In genomic region chr9:117160254-117160653, GRCh38 we compare ENCODE assay signal across 12 cellular contexts.
DNase-seq lines count a peak whose midpoint lies in the region; ATAC-seq, FAIRE-seq and TF ChIP-seq lines count a peak whose summit lies in the region.
"Had no signal": no experiment of that assay in that cellular context is flagged by ENCODE, and none has a peak within 500 bp of the region (broad histone marks: within the 10 kb centered on the region; RNA-seq: fewer than 3 reads in every experiment).

No MANE protein-coding gene starts in this region.

- no peaks in the 10 kb centered on the region for H3K4me1 ChIP-seq in neural progenitor cell

- no peak overlapping the region for H3K27ac Mint-ChIP-seq in neural progenitor cell
- H3K27ac Mint-ChIP-seq: effector memory CD8-positive, alpha-beta T cell; nephron progenitor cell had no signal

- H3K4me1 Mint-ChIP-seq in neural progenitor cell = no peaks in the 10 kb centered on the region
- H3K4me1 Mint-ChIP-seq: nephron progenitor cell had no signal

- H3K9me3 ChIP-seq in neural progenitor cell (ENCODE audit: low read depth) = no peaks in the 10 kb centered on the region

- DNase-seq in NCI-H1092 treated with DMSO at 0.1 percent for 48 hours (lab: John Stamatoyannopoulos, UW) (peak; percentile 16), NCI-H1092 (lab: John Stamatoyannopoulos, UW) (no peak), NCI-H1105 treated with DMSO at 0.1 percent for 48 hours (lab: John Stamatoyannopoulos, UW) (peak; percentile 46), cardiac fibroblast (ENCODE audit: low read depth in 2 of 2) (peak in 1 of 2 donors; percentile 2), neural progenitor cell (ENCODE audit: low spot score) (peak; percentile 16), RCC 7860 (ENCODE audit: low spot score) (no peak)
- DNase-seq: 8988T; effector memory CD8-positive, alpha-beta T cell; nephron progenitor cell; stimulated activated CD4-positive, alpha-beta T cell treated with anti-CD3 and anti-CD28 coated beads, Interleukin-4, amount 100 ng/mL, for 24 hours had no signal

- no peaks in the 10 kb centered on the region for H3K36me3 Mint-ChIP-seq in neural progenitor cell

- FAIRE-seq in RCC 7860 (lab: Jason Lieb, UNC) = no peak

- no peak overlapping the region for H3K27ac ChIP-seq in neural progenitor cell

- H3K9me3 Mint-ChIP-seq in neural progenitor cell = no peaks in the 10 kb centered on the region
- H3K9me3 Mint-ChIP-seq: nephron progenitor cell had no signal

- no peaks in the 10 kb centered on the region for H3K36me3 ChIP-seq in neural progenitor cell

- no peaks in the 10 kb centered on the region for H3K27me3 ChIP-seq in neural progenitor cell

- H3K4me2 ChIP-seq in neural progenitor cell = no peak overlapping the region

- TF ChIP-seq CTCF in cardiac fibroblast (IDR thresholded peaks at IDR 0.05; ENCODE audit: low read depth, low read length) = peak; percentile 15
- peak; percentile 51 for TF ChIP-seq CTCF in neural progenitor cell (IDR thresholded peaks at IDR 0.05)

- H3F3A ChIP-seq in neural progenitor cell (ENCODE audit: low read depth) = no peaks in the 10 kb centered on the region

- no peaks in the 10 kb centered on the region for H4K20me1 ChIP-seq in neural progenitor cell (ENCODE audit: low read depth)

- H3K79me2 ChIP-seq in neural progenitor cell (ENCODE audit: low read depth) = no peaks in the 10 kb centered on the region

- ATAC-seq in GM19395 (IDR thresholded peaks at IDR 0.05; ENCODE audit: unreplicated experiment) (no peak), GM19023 (IDR thresholded peaks at IDR 0.05; ENCODE audit: unreplicated experiment) (no peak)
- ATAC-seq: effector memory CD8-positive, alpha-beta T cell had no signal

- H3K4me3 ChIP-seq in cardiac fibroblast (replicated peaks in 1 of 2; ENCODE audit: low read depth in 2 of 2, low read length in 2 of 2) (no peak overlapping the region), neural progenitor cell (no peak overlapping the region)

- no peak overlapping the region for H3K4me3 Mint-ChIP-seq in neural progenitor cell
- H3K4me3 Mint-ChIP-seq: effector memory CD8-positive, alpha-beta T cell; nephron progenitor cell had no signal

- H3K27me3 Mint-ChIP-seq in neural progenitor cell (ENCODE audit: insufficient read depth, low read depth) = no peaks in the 10 kb centered on the region
- H3K27me3 Mint-ChIP-seq: effector memory CD8-positive, alpha-beta T cell had no signal

- no peak overlapping the region for H3K9ac ChIP-seq in neural progenitor cell

- no peak overlapping the region for H2AFZ ChIP-seq in neural progenitor cell (replicated peaks)

Comparison
In these comparisons a context has a peak if more than half of its experiments do, and no peak if none do; other contexts are left out.
1. DNase-seq: peak in NCI-H1092 treated with DMSO at 0.1 percent for 48 hours (single experiment), NCI-H1105 treated with DMSO at 0.1 percent for 48 hours (single experiment) and neural progenitor cell (single experiment); none in NCI-H1092 (single experiment) and RCC 7860 (single experiment).